18 cellular contexts compared by ENCODE assay signal in the genomic region with DNA sequence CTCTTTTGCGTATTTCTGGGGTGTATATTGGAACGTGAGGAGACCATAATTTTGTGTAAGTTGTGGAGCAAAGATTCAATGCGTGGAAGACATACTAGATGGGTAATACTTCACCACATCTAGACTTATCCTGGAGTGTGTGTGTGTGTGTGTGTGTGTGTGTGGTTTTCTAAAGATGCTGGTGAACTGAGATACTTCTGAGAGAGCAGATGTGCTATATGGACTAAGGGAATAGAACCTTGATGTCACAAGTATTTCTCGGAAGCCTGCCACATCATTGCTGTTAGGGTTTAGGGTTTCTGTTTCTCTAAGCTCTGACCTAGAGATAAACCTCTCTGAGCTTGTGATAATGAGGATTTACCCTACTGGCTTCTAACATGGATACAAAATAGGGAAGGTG.
DNase-seq lines count a peak whose midpoint lies in the region; ATAC-seq and TF ChIP-seq lines count a peak whose summit lies in the region.
"Had no signal": no experiment of that assay in that cellular context is flagged by ENCODE, and none has a peak within 500 bp of the region (broad histone marks: within the 10 kb centered on the region; RNA-seq: fewer than 3 reads in every experiment).

No MANE protein-coding gene starts in this region.

- H3K27ac ChIP-seq in mesenchymal stem cell (ENCODE audit: low read length, poor library complexity, severe bottlenecking): no peak overlapping the region
- H3K27ac ChIP-seq: 22Rv1, C4-2B had no signal

- no peaks in the 10 kb centered on the region for H3K36me3 ChIP-seq in mesenchymal stem cell (ENCODE audit: control insufficient read depth in 1 of 2, insufficient read depth in 2 of 2, low read depth in 1 of 2, low read length in 2 of 2)
- H3K36me3 ChIP-seq: BLaER1 had no signal

- H2AK5ac ChIP-seq in mesenchymal stem cell (ENCODE audit: low read length, severe bottlenecking): peak overlapping the region; percentile 65

- no peaks in the 10 kb centered on the region for H3K9me3 ChIP-seq in mesenchymal stem cell (ENCODE audit: control insufficient read depth, low read length)
- H3K9me3 ChIP-seq: Caco-2 had no signal

- H3K36me3 Mint-ChIP-seq in osteocyte (ENCODE audit: unreplicated experiment): no peaks in the 10 kb centered on the region
- H3K36me3 Mint-ChIP-seq: CD4-positive, CD25-positive, alpha-beta regulatory T cell; CD8-positive, alpha-beta T cell had no signal

- no peaks in the 10 kb centered on the region for H3K27me3 Mint-ChIP-seq in osteocyte (ENCODE audit: unreplicated experiment)
- H3K27me3 Mint-ChIP-seq: B cell had no signal

- H2BK15ac ChIP-seq in mesenchymal stem cell (ENCODE audit: low read depth, poor library complexity, severe bottlenecking): no peak overlapping the region

- POLR2A ChIA-PET in HEK293T (lab: Yijun Ruan, JAX): no interaction called here

- no peaks in the 10 kb centered on the region for H3K9me3 Mint-ChIP-seq in osteocyte (ENCODE audit: unreplicated experiment)
- H3K9me3 Mint-ChIP-seq: CD4-positive, CD25-positive, alpha-beta regulatory T cell; CD8-positive, alpha-beta T cell had no signal

- DNase-seq in NCI-H82 (lab: John Stamatoyannopoulos, UW) (peak; percentile 37), NCI-H82 treated with DMSO at 0.1 percent for 48 hours (lab: John Stamatoyannopoulos, UW; ENCODE audit: unreplicated experiment) (no peak), mesenchymal stem cell (no peak), osteocyte (ENCODE audit: extremely low spot score, unreplicated experiment) (no peak), HEK293T (ENCODE audit: extremely low spot score) (no peak)
- DNase-seq: Caco-2; CD4-positive, CD25-positive, alpha-beta regulatory T cell; CD8-positive, alpha-beta T cell; DMS153; DND-41; GOT3; H7; HCEC 1CT had no signal

- TF ChIP-seq CTCF in osteocyte (IDR thresholded peaks at IDR 0.05): no peak

- CTCF ChIA-PET in HEK293T (lab: Yijun Ruan, JAX): no interaction called here

- H3K18ac ChIP-seq in mesenchymal stem cell (ENCODE audit: low read depth in 1 of 2, low read length in 2 of 2): no peak overlapping the region

- H3K27ac Mint-ChIP-seq in osteocyte (ENCODE audit: unreplicated experiment): peak overlapping the region; percentile 74
- H3K27ac Mint-ChIP-seq: B cell; CD4-positive, CD25-positive, alpha-beta regulatory T cell; CD8-positive, alpha-beta T cell had no signal

- H3K23ac ChIP-seq in mesenchymal stem cell (ENCODE audit: low read length in 2 of 2): no peak overlapping the region

- H3K4ac ChIP-seq in mesenchymal stem cell (ENCODE audit: low read depth in 1 of 2, low read length in 2 of 2): no peak overlapping the region

- no peak overlapping the region for H3K4me3 Mint-ChIP-seq in osteocyte (ENCODE audit: unreplicated experiment)
- H3K4me3 Mint-ChIP-seq: B cell; CD4-positive, CD25-positive, alpha-beta regulatory T cell; CD8-positive, alpha-beta T cell had no signal

- H3K79me1 ChIP-seq in mesenchymal stem cell (replicated peaks; ENCODE audit: low read length, poor library complexity, severe bottlenecking): no peaks in the 10 kb centered on the region

- H3K14ac ChIP-seq in mesenchymal stem cell (ENCODE audit: low read length in 2 of 2): no peak overlapping the region

- H4K91ac ChIP-seq in mesenchymal stem cell (ENCODE audit: low read length): no peak overlapping the region

- H3K4me1 ChIP-seq in mesenchymal stem cell (ENCODE audit: control insufficient read depth, insufficient read depth, low read depth, low read length): peaks cover 16% of the 10 kb centered on the region

- H3K4me2 ChIP-seq in mesenchymal stem cell (ENCODE audit: low read length, poor library complexity, severe bottlenecking): no peak overlapping the region

- no peak overlapping the region for H2AFZ ChIP-seq in mesenchymal stem cell (ENCODE audit: low read depth, low read length)

- H4K8ac ChIP-seq in mesenchymal stem cell (ENCODE audit: low read length): no peak overlapping the region

- no peak overlapping the region for H3K9ac ChIP-seq in mesenchymal stem cell (ENCODE audit: low read length)
- H3K9ac ChIP-seq: BLaER1 had no signal

- peaks cover 0 to 8% of the 10 kb centered on the region in 2 experiments for H3K27me3 ChIP-seq in mesenchymal stem cell (ENCODE audit: control insufficient read depth in 1 of 2, insufficient read depth in 1 of 2, low read length in 2 of 2)
- H3K27me3 ChIP-seq: BLaER1 had no signal

- peak overlapping the region in 1 of 2 experiments; percentile 51 for H2BK12ac ChIP-seq in mesenchymal stem cell (ENCODE audit: low read length in 2 of 2)

- H2BK120ac ChIP-seq in mesenchymal stem cell (ENCODE audit: low read depth, low read length): no peak overlapping the region

- no peak overlapping the region for H3K4me3 ChIP-seq in mesenchymal stem cell (ENCODE audit: insufficient read depth in 1 of 2, low read depth in 1 of 2, low read length in 2 of 2)
- H3K4me3 ChIP-seq: BLaER1 had no signal

- WGBS in mesenchymal stem cell: 98% methylated on average over 4 of the region's 4 CpGs

- peaks cover 24% of the 10 kb centered on the region for H3K4me1 Mint-ChIP-seq in osteocyte (ENCODE audit: unreplicated experiment)
- H3K4me1 Mint-ChIP-seq: B cell; CD4-positive, CD25-positive, alpha-beta regulatory T cell had no signal

- no peak overlapping the region for H2BK5ac ChIP-seq in mesenchymal stem cell (ENCODE audit: low read depth, low read length, poor library complexity, severe bottlenecking)

- no peak for ATAC-seq in HG03520 (IDR thresholded peaks at IDR 0.05; ENCODE audit: unreplicated experiment)
- ATAC-seq: CD8-positive, alpha-beta T cell had no signal

TF ChIP-seq in HEK293T, 16 proteins besides CTCF, POLR2A, EP300 and RAD21:
- TF ChIP-seq FOXA1 (IDR thresholded peaks at IDR 0.05): no peak
- TF ChIP-seq LEF1 (IDR thresholded peaks at IDR 0.05; ENCODE audit: borderline replicate concordance): no peak
- TF ChIP-seq FOXM1 (IDR thresholded peaks at IDR 0.05; ENCODE audit: borderline replicate concordance): no peak
- TF ChIP-seq SP1 (IDR thresholded peaks at IDR 0.05): no peak
- no peak for TF ChIP-seq SUZ12 (IDR thresholded peaks at IDR 0.05)
- TF ChIP-seq HDGF (IDR thresholded peaks at IDR 0.05; ENCODE audit: borderline replicate concordance): no peak
- TF ChIP-seq CTBP1 (IDR thresholded peaks at IDR 0.05; ENCODE audit: borderline replicate concordance): no peak
- no peak for TF ChIP-seq ZNF384 (IDR thresholded peaks at IDR 0.05)
- TF ChIP-seq ELF4 (IDR thresholded peaks at IDR 0.05): no peak
- no peak for TF ChIP-seq TARDBP (IDR thresholded peaks at IDR 0.05)
- no peak for TF ChIP-seq ARNT (IDR thresholded peaks at IDR 0.05)
- no peak for TF ChIP-seq L3MBTL2 (conservative IDR thresholded peaks at IDR 0.05)
- no peak for TF ChIP-seq BHLHE40 (IDR thresholded peaks at IDR 0.05; ENCODE audit: borderline replicate concordance)
- TF ChIP-seq FOXK2 (IDR thresholded peaks at IDR 0.05): no peak
- TF ChIP-seq, protein P1, sequence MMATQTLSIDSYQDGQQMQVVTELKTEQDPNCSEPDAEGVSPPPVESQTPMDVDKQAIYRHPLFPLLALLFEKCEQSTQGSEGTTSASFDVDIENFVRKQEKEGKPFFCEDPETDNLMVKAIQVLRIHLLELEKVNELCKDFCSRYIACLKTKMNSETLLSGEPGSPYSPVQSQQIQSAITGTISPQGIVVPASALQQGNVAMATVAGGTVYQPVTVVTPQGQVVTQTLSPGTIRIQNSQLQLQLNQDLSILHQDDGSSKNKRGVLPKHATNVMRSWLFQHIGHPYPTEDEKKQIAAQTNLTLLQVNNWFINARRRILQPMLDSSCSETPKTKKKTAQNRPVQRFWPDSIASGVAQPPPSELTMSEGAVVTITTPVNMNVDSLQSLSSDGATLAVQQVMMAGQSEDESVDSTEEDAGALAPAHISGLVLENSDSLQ (IDR thresholded peaks at IDR 0.05): no peak
- TF ChIP-seq NFRKB (IDR thresholded peaks at IDR 0.05): no peak
